In the genomic region with DNA sequence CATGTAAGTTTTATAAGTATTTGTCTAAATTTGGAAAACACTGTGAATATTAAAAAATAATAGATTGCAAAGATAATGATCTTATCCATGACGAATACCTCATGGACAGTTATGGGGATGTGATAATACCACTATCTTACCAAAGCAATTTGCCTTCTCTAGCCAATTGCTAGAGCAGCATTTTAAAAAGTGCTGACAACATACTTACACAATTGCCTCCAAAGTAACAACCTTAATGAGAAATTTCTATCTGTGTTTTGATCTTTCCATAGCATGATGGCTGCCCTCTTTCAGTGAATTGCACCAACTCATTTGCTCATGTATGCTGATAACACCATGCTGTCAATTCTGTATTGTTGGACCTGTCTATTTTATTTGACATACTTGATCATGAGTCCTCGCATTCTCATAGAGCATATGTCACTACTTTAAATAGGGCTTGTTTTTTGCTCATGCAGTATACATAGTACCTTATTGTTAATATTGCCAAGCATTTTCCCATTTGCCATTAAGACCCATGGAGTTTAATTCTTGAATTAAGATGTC, we compare ENCODE assay signal across 8 cellular contexts.
"Had no signal": no experiment of that assay in that cellular context is flagged by ENCODE, and none has a peak within 500 bp of the region (broad histone marks: within the 10 kb centered on the region; RNA-seq: fewer than 3 reads in every experiment).

No MANE protein-coding gene starts in this region.

- H3K4me2 ChIP-seq: GM23338, KMS-11 had no signal

- H2AFZ ChIP-seq: GM23338 had no signal

- ATAC-seq: GM23338, K562 had no signal

- H3K4me3 ChIP-seq: GM23338, K562 had no signal

- H3K27ac ChIP-seq: KMS-11 had no signal

- DNase-seq: H9, HCEC 1CT had no signal

- H3K9ac ChIP-seq: KMS-11 had no signal

- FAIRE-seq: H1, H54, HTR-8/SVneo, K562 had no signal
